Comparison of ENCODE assay signal across 1 cellular context in the genomic region with DNA sequence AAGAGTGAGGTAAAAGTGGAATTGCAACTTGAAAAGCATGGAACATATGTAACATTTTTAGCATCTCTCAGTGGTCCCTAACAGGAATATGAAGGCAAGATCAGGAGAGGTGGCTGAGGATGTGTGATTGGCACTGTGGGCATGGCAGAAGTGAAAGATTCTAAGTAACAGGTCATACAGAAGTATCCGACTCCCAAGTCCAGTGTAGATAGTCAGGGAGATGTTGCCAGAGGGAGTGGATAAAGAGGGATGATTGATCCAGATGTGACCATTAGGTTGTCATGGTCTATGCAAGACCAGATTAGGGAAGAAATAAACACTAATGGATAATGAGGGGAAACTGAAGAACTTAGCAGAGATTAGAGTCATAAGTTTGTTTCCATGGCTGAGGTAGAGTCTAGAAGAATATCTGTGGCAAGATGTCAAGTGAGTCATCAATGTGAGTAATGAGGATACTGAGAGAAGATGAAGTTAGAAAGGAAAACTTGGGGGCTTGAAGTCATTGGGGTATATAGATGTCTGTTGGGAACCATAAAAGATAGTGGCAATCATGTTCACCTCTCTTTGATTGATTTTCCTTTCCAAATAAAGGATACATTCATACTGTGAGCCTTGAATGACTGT.
TF ChIP-seq lines count a peak whose summit lies in the region.

No MANE protein-coding gene starts in this region.

TF ChIP-seq in IMR-90, 13 proteins besides CTCF, POLR2A, EP300 and RAD21:
- TF ChIP-seq NFE2L2 (IDR thresholded peaks at IDR 0.05; ENCODE audit: low read depth, low read length) (no peak), BHLHE40 (IDR thresholded peaks at IDR 0.05; ENCODE audit: low read depth, low read length) (peak; percentile 10; the same call in 1 of the 2 replicates), FOS (IDR thresholded peaks at IDR 0.05; ENCODE audit: low read depth, low read length) (peak; percentile 81), MAZ (IDR thresholded peaks at IDR 0.05; ENCODE audit: borderline replicate concordance, low read depth, low read length) (no peak), RFX5 (IDR thresholded peaks at IDR 0.05; ENCODE audit: low read depth, low read length) (no peak), CHD1 (IDR thresholded peaks at IDR 0.05; ENCODE audit: low read depth, low read length) (no peak), RCOR1 (IDR thresholded peaks at IDR 0.05; ENCODE audit: insufficient replicate concordance, low read length) (peak; percentile 18), MAFK (IDR thresholded peaks at IDR 0.05; ENCODE audit: low read depth, low read length) (no peak), SMC3 (IDR thresholded peaks at IDR 0.05; ENCODE audit: low read depth, low read length) (no peak), CEBPB (IDR thresholded peaks at IDR 0.05; ENCODE audit: low read depth, low read length) (peak; percentile 33; the same call in 1 of the 2 replicates), MXI1 (IDR thresholded peaks at IDR 0.05; ENCODE audit: borderline replicate concordance, low read depth, low read length) (no peak), USF2 (IDR thresholded peaks at IDR 0.05; ENCODE audit: low read depth, low read length) (no peak)
- TF ChIP-seq, protein P1, sequence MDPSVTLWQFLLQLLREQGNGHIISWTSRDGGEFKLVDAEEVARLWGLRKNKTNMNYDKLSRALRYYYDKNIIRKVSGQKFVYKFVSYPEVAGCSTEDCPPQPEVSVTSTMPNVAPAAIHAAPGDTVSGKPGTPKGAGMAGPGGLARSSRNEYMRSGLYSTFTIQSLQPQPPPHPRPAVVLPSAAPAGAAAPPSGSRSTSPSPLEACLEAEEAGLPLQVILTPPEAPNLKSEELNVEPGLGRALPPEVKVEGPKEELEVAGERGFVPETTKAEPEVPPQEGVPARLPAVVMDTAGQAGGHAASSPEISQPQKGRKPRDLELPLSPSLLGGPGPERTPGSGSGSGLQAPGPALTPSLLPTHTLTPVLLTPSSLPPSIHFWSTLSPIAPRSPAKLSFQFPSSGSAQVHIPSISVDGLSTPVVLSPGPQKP (IDR thresholded peaks at IDR 0.05; ENCODE audit: borderline replicate concordance, low read depth, low read length), result no peak
